ENCODE assay signal across 10 cellular contexts in the genomic region with DNA sequence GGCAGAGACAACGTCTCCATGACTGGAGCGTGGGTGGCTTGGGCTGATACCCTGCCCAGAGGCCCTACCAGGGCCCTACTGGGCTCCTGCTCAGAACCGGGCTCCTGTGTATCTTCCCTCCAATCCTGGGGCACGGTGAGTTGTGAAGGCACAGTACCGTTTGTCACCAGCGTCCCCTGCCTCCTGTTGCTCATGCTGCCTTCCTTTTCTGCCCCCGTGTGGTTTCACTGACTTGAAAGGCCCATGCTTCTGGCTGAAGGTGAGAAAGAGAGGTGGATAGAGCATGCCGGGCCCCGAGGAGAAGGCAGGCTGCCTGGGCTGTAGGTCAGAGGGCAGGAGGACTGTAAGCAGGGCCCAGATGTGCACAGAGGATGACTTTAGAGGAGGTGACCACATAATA. TPM values are rescaled to one million over a fixed set of nuclear protein-coding genes. Genes with fewer than 3 reads are reported as not detected.
DNase-seq lines count a peak whose midpoint lies in the region; ATAC-seq and TF ChIP-seq lines count a peak whose summit lies in the region.
"Had no signal": no experiment of that assay in that cellular context is flagged by ENCODE, and none has a peak within 500 bp of the region (broad histone marks: within the 10 kb centered on the region; RNA-seq: fewer than 3 reads in every experiment).

No MANE protein-coding gene starts in this region.

- TF ChIP-seq CTCF in uterus (IDR thresholded peaks at IDR 0.05) (no peak), mucosa of descending colon (IDR thresholded peaks at IDR 0.05) (no peak)

- intact Hi-C loops in uterus (cut with DNase I; ENCODE audit: low total_unique reads) (no loop called here), mucosa of descending colon (cut with DNase I, micrococcal nuclease) (no loop called here)

- no peaks in the 10 kb centered on the region for H3K27me3 ChIP-seq in uterus

- no peak overlapping the region for H3K4me3 ChIP-seq in uterus
- H3K4me3 ChIP-seq in mucosa of descending colon = no peak overlapping the region

- ATAC-seq in GM18867 (IDR thresholded peaks at IDR 0.05; ENCODE audit: unreplicated experiment) (peak; percentile 38), GM18519 (IDR thresholded peaks at IDR 0.05; ENCODE audit: low FRiP score, unreplicated experiment) (no peak), mucosa of descending colon (no peak)

- no peak overlapping the region for H3K27ac ChIP-seq in uterus

- H3K4me1 ChIP-seq in uterus (no peaks in the 10 kb centered on the region), mucosa of descending colon (ENCODE audit: low read depth) (peaks cover 16% of the 10 kb centered on the region)

- H3K9me3 ChIP-seq in uterus (no peaks in the 10 kb centered on the region), mucosa of descending colon (no peaks in the 10 kb centered on the region)

- H3K36me3 ChIP-seq in uterus (no peaks in the 10 kb centered on the region), mucosa of descending colon (ENCODE audit: low read depth) (no peaks in the 10 kb centered on the region)

- TF ChIP-seq POLR2A in uterus (IDR thresholded peaks at IDR 0.05) = no peak

- DNase-seq in activated CD4-positive, alpha-beta T cell treated with anti-CD3 and anti-CD28 coated beads, Interleukin-2, amount 50 U/mL, for 1 hour = peak; percentile 16
- peak; percentile 15 for DNase-seq in dermis blood vessel endothelial cell
- DNase-seq in stimulated activated CD4-positive, alpha-beta T cell treated with anti-CD3 and anti-CD28 coated beads, Interleukin-1b, Interleukin-23, amount 100 ng/mL, for 48 hours = peak; percentile 62
- DNase-seq in uterus = no peak
- DNase-seq in NCI-H748 treated with DMSO at 0.1 percent for 48 hours (lab: John Stamatoyannopoulos, UW) = no peak
- DNase-seq in mucosa of descending colon = no peak
- DNase-seq: NCI-H524, T1000 had no signal

RNA-seq across cellular contexts. Expression of a gene that starts 9.1 kb away (rescaled TPM):
- total RNA-seq in dermis blood vessel endothelial cell = not detected in 2 replicates
- total RNA-seq in uterus = under 1 TPM in 3 of 4 donors, not detected in 1; under 0.01 to 0.21 (median 0.15) TPM
- total RNA-seq in mucosa of descending colon = 1,000 to 10,000 TPM in 1 of 3 donors, 100 to 1,000 TPM in 1, 10 to 100 TPM in 1; 37.2 to 2,543 (median 408) TPM

Comparison
In these comparisons a context has a peak if more than half of its experiments do, and no peak if none do; other contexts are left out.
1. DNase-seq: peak in activated CD4-positive, alpha-beta T cell treated with anti-CD3 and anti-CD28 coated beads, Interleukin-2, amount 50 U/mL, for 1 hour (single experiment), dermis blood vessel endothelial cell (single experiment) and stimulated activated CD4-positive, alpha-beta T cell treated with anti-CD3 and anti-CD28 coated beads, Interleukin-1b, Interleukin-23, amount 100 ng/mL, for 48 hours (single experiment); none in uterus (0 of 2), NCI-H748 treated with DMSO at 0.1 percent for 48 hours (single experiment) and mucosa of descending colon (0 of 3).
2. RNA of a gene that starts 9.1 kb away (total RNA-seq): 37.2 to 2,543 TPM in mucosa of descending colon; under 0.01 to 0.21 TPM in uterus and not detected in dermis blood vessel endothelial cell; every median in the first group is over 10 times any median in the second.